1 cellular context compared by ENCODE assay signal in genomic region chr10:87170705-87171104, GRCh38. TPM values are rescaled to one million over a fixed set of nuclear protein-coding genes. Genes with fewer than 3 reads are reported as not detected.
"Had no signal": no experiment of that assay in that cellular context is flagged by ENCODE, and none has a peak within 500 bp of the region (broad histone marks: within the 10 kb centered on the region; RNA-seq: fewer than 3 reads in every experiment).

No MANE protein-coding gene starts in this region.

RNA-seq across cellular contexts. Expression of gene NUTM2A, which starts 54.5 kb away (rescaled TPM):
- total RNA-seq: RPMI7951 had no signal
